Comparison of ENCODE assay signal across 18 cellular contexts in genomic region chr22:18059991-18060390, GRCh38.
"Had no signal": no experiment of that assay in that cellular context is flagged by ENCODE, and none has a peak within 500 bp of the region (broad histone marks: within the 10 kb centered on the region; RNA-seq: fewer than 3 reads in every experiment).

No MANE protein-coding gene starts in this region.

- H3K4me1 ChIP-seq: neural progenitor cell had no signal

- H3K27me3 ChIP-seq: cardiac muscle cell, dorsolateral prefrontal cortex, neural progenitor cell had no signal

- H3K27ac Mint-ChIP-seq: activated naive CD4-positive, alpha-beta T cell treated with anti-CD3 and anti-CD28 coated beads, Interleukin-2, amount 50 U/mL, for 24 hours; activated T-cell treated with anti-CD3 and anti-CD28 coated beads, Interleukin-2, amount 50 U/mL, for 72 hours; endodermal cell; naive thymus-derived CD4-positive, alpha-beta T cell; neural progenitor cell had no signal

- H3K9ac ChIP-seq: neural progenitor cell had no signal

- H2AFZ ChIP-seq: neural progenitor cell had no signal

- H3K36me3 Mint-ChIP-seq: activated naive CD4-positive, alpha-beta T cell treated with anti-CD3 and anti-CD28 coated beads, Interleukin-2, amount 50 U/mL, for 24 hours; naive thymus-derived CD4-positive, alpha-beta T cell; neural progenitor cell had no signal

- H3K9me3 ChIP-seq: prostate gland, spleen had no signal

- H3K4me3 ChIP-seq: cardiac muscle cell, dorsolateral prefrontal cortex, neural progenitor cell, prostate gland, spleen had no signal

- H3K27ac ChIP-seq: cardiac muscle cell, epithelial cell of prostate, neural progenitor cell, spleen, WERI-Rb-1 had no signal

- DNase-seq: activated CD4-positive, alpha-beta T cell treated with anti-CD3 and anti-CD28 coated beads, Interleukin-2, amount 50 U/mL, for 4 hours; activated gamma-delta T cell; activated T-cell treated with anti-CD3 and anti-CD28 coated beads, Interleukin-2, amount 50 U/mL, for 72 hours; amniotic stem cell; dorsolateral prefrontal cortex; endodermal cell; foreskin melanocyte; kidney; naive thymus-derived CD4-positive, alpha-beta T cell; SW 1271; WERI-Rb-1 had no signal

- H3K9me3 Mint-ChIP-seq: activated naive CD4-positive, alpha-beta T cell treated with anti-CD3 and anti-CD28 coated beads, Interleukin-2, amount 50 U/mL, for 24 hours; activated T-cell treated with anti-CD3 and anti-CD28 coated beads, Interleukin-2, amount 50 U/mL, for 72 hours; endodermal cell; neural progenitor cell had no signal

- H3K36me3 ChIP-seq: cardiac muscle cell, neural progenitor cell, prostate gland, spleen, WERI-Rb-1 had no signal

- FAIRE-seq: colon, kidney had no signal

- H3K4me2 ChIP-seq: neural progenitor cell had no signal

- H3K4me1 Mint-ChIP-seq: activated naive CD4-positive, alpha-beta T cell treated with anti-CD3 and anti-CD28 coated beads, Interleukin-2, amount 50 U/mL, for 24 hours had no signal

- ATAC-seq: naive thymus-derived CD4-positive, alpha-beta T cell had no signal

- H3K4me3 Mint-ChIP-seq: activated naive CD4-positive, alpha-beta T cell treated with anti-CD3 and anti-CD28 coated beads, Interleukin-2, amount 50 U/mL, for 24 hours; activated T-cell treated with anti-CD3 and anti-CD28 coated beads, Interleukin-2, amount 50 U/mL, for 72 hours; endodermal cell; naive thymus-derived CD4-positive, alpha-beta T cell; neural progenitor cell had no signal
